ENCODE assay signal across 15 cellular contexts in genomic region chr19:8302734-8303133, GRCh38. TPM values are rescaled to one million over a fixed set of nuclear protein-coding genes. Genes with fewer than 3 reads are reported as not detected.
DNase-seq lines count a peak whose midpoint lies in the region; TF ChIP-seq lines count a peak whose summit lies in the region.
"Had no signal": no experiment of that assay in that cellular context is flagged by ENCODE, and none has a peak within 500 bp of the region (broad histone marks: within the 10 kb centered on the region; RNA-seq: fewer than 3 reads in every experiment).

No MANE protein-coding gene starts in this region.

- peak; percentile 50 for DNase-seq in activated CD4-positive, alpha-beta T cell treated with anti-CD3 and anti-CD28 coated beads, Interleukin-2, amount 10 ng/mL, durations not matched to agents 24 days and 14 days
- no peak for DNase-seq in activated CD4-positive, alpha-beta T cell treated with anti-CD3 and anti-CD28 coated beads, Interleukin-2, amount 50 U/mL, for 4 hours
- DNase-seq in HuH-7.5 (ENCODE audit: low spot score) (peak; percentile 18), endothelial cell (ENCODE audit: low spot score) (peak; percentile 1), ovary (peak in 3 of 5 donors; percentile 5 to 20 (median 13)), HK-2 (ENCODE audit: unreplicated experiment) (no peak), OCI-M2 (lab: John Stamatoyannopoulos, UW; ENCODE audit: unreplicated experiment) (no peak)
- no peak for DNase-seq in CD4-positive, alpha-beta memory T cell
- DNase-seq: C1 segment of cervical spinal cord, DMS153, NCI-H1417, NCI-H526, T-helper 2 cell had no signal

- H3K27ac Mint-ChIP-seq in activated CD4-positive, alpha-beta T cell treated with anti-CD3 and anti-CD28 coated beads, Interleukin-2, amount 10 ng/mL, durations not matched to agents 24 days and 14 days: no peak overlapping the region
- no peak overlapping the region for H3K27ac Mint-ChIP-seq in endothelial cell (ENCODE audit: unreplicated experiment)
- no peak overlapping the region for H3K27ac Mint-ChIP-seq in CD4-positive, alpha-beta memory T cell

- H3K4me3 ChIP-seq in ovary: no peak overlapping the region
- no peak overlapping the region for H3K4me3 ChIP-seq in CD4-positive, alpha-beta memory T cell (ENCODE audit: low read length in 2 of 2)
- H3K4me3 ChIP-seq: gastrocnemius medialis, sigmoid colon had no signal

- no peaks in the 10 kb centered on the region for H3K9me3 Mint-ChIP-seq in activated CD4-positive, alpha-beta T cell treated with anti-CD3 and anti-CD28 coated beads, Interleukin-2, amount 10 ng/mL, durations not matched to agents 24 days and 14 days
- no peaks in the 10 kb centered on the region for H3K9me3 Mint-ChIP-seq in endothelial cell (ENCODE audit: unreplicated experiment)
- no peaks in the 10 kb centered on the region for H3K9me3 Mint-ChIP-seq in CD4-positive, alpha-beta memory T cell

- WGBS in ovary, 3 donors: 70 to 72% (median 72%) methylated on average over 7 of the region's 7 CpGs

- TF ChIP-seq CTCF in endothelial cell (IDR thresholded peaks at IDR 0.05; ENCODE audit: unreplicated experiment) (no peak), ovary (IDR thresholded peaks at IDR 0.05) (no peak)

- H3K4me1 Mint-ChIP-seq in activated CD4-positive, alpha-beta T cell treated with anti-CD3 and anti-CD28 coated beads, Interleukin-2, amount 10 ng/mL, durations not matched to agents 24 days and 14 days: peaks cover 20% of the 10 kb centered on the region
- peaks cover 14% of the 10 kb centered on the region for H3K4me1 Mint-ChIP-seq in endothelial cell (ENCODE audit: unreplicated experiment)
- peaks cover 9 to 23% (median 16%) of the 10 kb centered on the region in 4 donors for H3K4me1 Mint-ChIP-seq in CD4-positive, alpha-beta memory T cell

- no peaks in the 10 kb centered on the region for H3K9me3 ChIP-seq in ovary
- no peaks in the 10 kb centered on the region for H3K9me3 ChIP-seq in CD4-positive, alpha-beta memory T cell (ENCODE audit: control insufficient read depth in 1 of 2, low read length in 2 of 2)
- H3K9me3 ChIP-seq: gastrocnemius medialis, sigmoid colon had no signal

- H3K36me3 Mint-ChIP-seq in activated CD4-positive, alpha-beta T cell treated with anti-CD3 and anti-CD28 coated beads, Interleukin-2, amount 10 ng/mL, durations not matched to agents 24 days and 14 days (ENCODE audit: low read depth): peaks cover 21% of the 10 kb centered on the region
- peaks cover 4% of the 10 kb centered on the region for H3K36me3 Mint-ChIP-seq in endothelial cell (ENCODE audit: low read depth, unreplicated experiment)
- peaks cover 0 to 18% of the 10 kb centered on the region in 2 donors for H3K36me3 Mint-ChIP-seq in CD4-positive, alpha-beta memory T cell

- H3K27me3 ChIP-seq in ovary: no peaks in the 10 kb centered on the region
- H3K27me3 ChIP-seq in CD4-positive, alpha-beta memory T cell (ENCODE audit: insufficient read depth, low read length): no peaks in the 10 kb centered on the region
- H3K27me3 ChIP-seq: gastrocnemius medialis, sigmoid colon had no signal

- no peak overlapping the region for H3K27ac ChIP-seq in ovary
- no peak overlapping the region for H3K27ac ChIP-seq in CD4-positive, alpha-beta memory T cell (ENCODE audit: low read depth, low read length)
- H3K27ac ChIP-seq: gastrocnemius medialis, sigmoid colon had no signal

- H3K36me3 ChIP-seq in ovary: no peaks in the 10 kb centered on the region
- no peaks in the 10 kb centered on the region for H3K36me3 ChIP-seq in CD4-positive, alpha-beta memory T cell (ENCODE audit: insufficient read depth, low read length)

- no peak for TF ChIP-seq POLR2A in ovary (IDR thresholded peaks at IDR 0.05)

- peaks cover 5% of the 10 kb centered on the region for H3K4me1 ChIP-seq in ovary (ENCODE audit: insufficient read depth)
- H3K4me1 ChIP-seq in CD4-positive, alpha-beta memory T cell (ENCODE audit: insufficient read depth, low read length): peaks cover 24% of the 10 kb centered on the region

- no peak overlapping the region for H3K4me3 Mint-ChIP-seq in activated CD4-positive, alpha-beta T cell treated with anti-CD3 and anti-CD28 coated beads, Interleukin-2, amount 10 ng/mL, durations not matched to agents 24 days and 14 days
- no peak overlapping the region for H3K4me3 Mint-ChIP-seq in endothelial cell (ENCODE audit: unreplicated experiment)
- no peak overlapping the region for H3K4me3 Mint-ChIP-seq in CD4-positive, alpha-beta memory T cell

- CTCF ChIA-PET in CD4-positive, alpha-beta memory T cell (lab: Charles Lee; ENCODE audit: partially characterized antibody): interaction anchor here (1.1 to 1.5 kb wide), 2 partner anchors 33 to 39 kb away, joined by 3 read pairs; no protein-coding TSS in a partner anchor

- TF ChIP-seq EP300 in ovary (IDR thresholded peaks at IDR 0.05): no peak

- H3K27me3 Mint-ChIP-seq in activated CD4-positive, alpha-beta T cell treated with anti-CD3 and anti-CD28 coated beads, Interleukin-2, amount 10 ng/mL, durations not matched to agents 24 days and 14 days: no peaks in the 10 kb centered on the region
- H3K27me3 Mint-ChIP-seq in endothelial cell (ENCODE audit: unreplicated experiment): peaks cover 5% of the 10 kb centered on the region
- H3K27me3 Mint-ChIP-seq in CD4-positive, alpha-beta memory T cell: no peaks in the 10 kb centered on the region

- POLR2A ChIA-PET in CD4-positive, alpha-beta memory T cell (lab: Charles Lee; ENCODE audit: partially characterized antibody): no interaction called here

- intact Hi-C loops in activated CD4-positive, alpha-beta T cell treated with anti-CD3 and anti-CD28 coated beads, Interleukin-2, amount 10 ng/mL, durations not matched to agents 24 days and 14 days (cut with micrococcal nuclease): no loop called here
- intact Hi-C loops in ovary (cut with DNase I): no loop called here
- intact Hi-C loops in CD4-positive, alpha-beta memory T cell (cut with micrococcal nuclease): loop anchor here (10.0 kb wide), 1 partner anchor 1108 kb away; no protein-coding TSS in a partner anchor

RNA-seq across cellular contexts. Expression of gene CD320, which starts 5.4 kb away (rescaled TPM):
- total RNA-seq in activated CD4-positive, alpha-beta T cell treated with anti-CD3 and anti-CD28 coated beads, Interleukin-2, amount 10 ng/mL, durations not matched to agents 24 days and 14 days: 110 and 113 TPM in 2 replicates
- total RNA-seq in endothelial cell (ENCODE audit: unreplicated experiment) (111 TPM), ovary (10 to 100 TPM; 16.0 to 57.0 (median 34.2) TPM)
- 10 to 100 TPM in 1 of 2 donors, 1 to 10 TPM in 1; 1.9 to 34.3 TPM for polyA plus RNA-seq in ovary
- total RNA-seq in CD4-positive, alpha-beta memory T cell: 10 to 100 TPM; 29.6 to 29.7 TPM
- 10 to 100 TPM; 50.3 to 53.5 TPM for polyA plus RNA-seq in CD4-positive, alpha-beta memory T cell

RNA-seq across cellular contexts. Expression of gene NDUFA7, which starts 18.4 kb away (rescaled TPM):
- total RNA-seq in activated CD4-positive, alpha-beta T cell treated with anti-CD3 and anti-CD28 coated beads, Interleukin-2, amount 10 ng/mL, durations not matched to agents 24 days and 14 days: 52.9 and 54.3 TPM in 2 replicates
- 39.9 TPM for total RNA-seq in endothelial cell (ENCODE audit: unreplicated experiment)
- 10 to 100 TPM in 6 of 7 donors, 1 to 10 TPM in 1; 7.7 to 48.0 (median 30.2) TPM for total RNA-seq in ovary
- 10 to 100 TPM; 25.4 to 63.7 TPM for polyA plus RNA-seq in ovary
- 10 to 100 TPM; 30.4 to 31.0 TPM for total RNA-seq in CD4-positive, alpha-beta memory T cell
- 100 to 1,000 TPM; 109 to 115 TPM for polyA plus RNA-seq in CD4-positive, alpha-beta memory T cell

RNA-seq across cellular contexts. Expression of gene RPS28, which starts 18.6 kb away (rescaled TPM):
- total RNA-seq in activated CD4-positive, alpha-beta T cell treated with anti-CD3 and anti-CD28 coated beads, Interleukin-2, amount 10 ng/mL, durations not matched to agents 24 days and 14 days: 2,054 and 2,121 TPM in 2 replicates
- total RNA-seq in endothelial cell (ENCODE audit: unreplicated experiment) (1,732 TPM), ovary (1,000 to 10,000 TPM in 6 of 7 donors, 100 to 1,000 TPM in 1; 749 to 2,713 (median 2,209) TPM)
- 100 to 1,000 TPM in 1 of 2 donors, 10 to 100 TPM in 1; 47.7 to 795 TPM for polyA plus RNA-seq in ovary
- total RNA-seq in CD4-positive, alpha-beta memory T cell: 1,000 to 10,000 TPM; 2,963 to 3,045 TPM
- polyA plus RNA-seq in CD4-positive, alpha-beta memory T cell: 1,000 to 10,000 TPM; 1,408 to 2,916 TPM

RNA-seq across cellular contexts. Expression of gene KANK3, which starts 40.3 kb away (rescaled TPM):
- total RNA-seq in activated CD4-positive, alpha-beta T cell treated with anti-CD3 and anti-CD28 coated beads, Interleukin-2, amount 10 ng/mL, durations not matched to agents 24 days and 14 days: 0.85 and 1.5 TPM in 2 replicates
- total RNA-seq in endothelial cell (ENCODE audit: unreplicated experiment) (109 TPM), ovary (10 to 100 TPM in 1 of 7 donors, 1 to 10 TPM in 6; 3.3 to 11.7 (median 4.3) TPM)
- 1 to 10 TPM in 1 of 2 donors, under 1 TPM in 1; 0.73 to 9.7 TPM for polyA plus RNA-seq in ovary
- 1 to 10 TPM; 5.0 to 6.3 TPM for total RNA-seq in CD4-positive, alpha-beta memory T cell
- polyA plus RNA-seq in CD4-positive, alpha-beta memory T cell: 1 to 10 TPM; 1.1 to 1.9 TPM

Comparison
In these comparisons a context has a peak if more than half of its experiments do, and no peak if none do; other contexts are left out.
1. DNase-seq: peak in activated CD4-positive, alpha-beta T cell treated with anti-CD3 and anti-CD28 coated beads, Interleukin-2, amount 10 ng/mL, durations not matched to agents 24 days and 14 days (single experiment), HuH-7.5 (single experiment), endothelial cell (single experiment) and ovary (3 of 5); none in activated CD4-positive, alpha-beta T cell treated with anti-CD3 and anti-CD28 coated beads, Interleukin-2, amount 50 U/mL, for 4 hours (0 of 2), CD4-positive, alpha-beta memory T cell (0 of 5), HK-2 (single experiment) and OCI-M2 (single experiment).